Comparison of ENCODE assay signal across 10 cellular contexts in genomic region chr11:57288771-57289579, GRCh38. TPM values are rescaled to one million over a fixed set of nuclear protein-coding genes. Genes with fewer than 3 reads are reported as not detected.
DNase-seq lines count a peak whose midpoint lies in the region; ATAC-seq and TF ChIP-seq lines count a peak whose summit lies in the region.
"Had no signal": no experiment of that assay in that cellular context is flagged by ENCODE, and none has a peak within 500 bp of the region (broad histone marks: within the 10 kb centered on the region; RNA-seq: fewer than 3 reads in every experiment).

No MANE protein-coding gene starts in this region.

- H3K4me1 Mint-ChIP-seq in activated naive CD4-positive, alpha-beta T cell treated with anti-CD3 and anti-CD28 coated beads for 36 hours (ENCODE audit: low read depth) = no peaks in the 10 kb centered on the region
- H3K4me1 Mint-ChIP-seq in type B pancreatic cell (ENCODE audit: unreplicated experiment) (peaks cover 32% of the 10 kb centered on the region), CD14-positive monocyte (no peaks in the 10 kb centered on the region)
- no peaks in the 10 kb centered on the region for H3K4me1 Mint-ChIP-seq in naive thymus-derived CD4-positive, alpha-beta T cell

- no peak overlapping the region for H3K4me3 ChIP-seq in naive thymus-derived CD4-positive, alpha-beta T cell (ENCODE audit: low read length)
- no peak overlapping the region for H3K4me3 ChIP-seq in WERI-Rb-1 (ENCODE audit: low read depth, low read length)
- H3K4me3 ChIP-seq: lung had no signal

- no peak overlapping the region for H3K27ac ChIP-seq in naive thymus-derived CD4-positive, alpha-beta T cell (ENCODE audit: low read depth, low read length)
- no peak overlapping the region for H3K27ac ChIP-seq in WERI-Rb-1

- no peak overlapping the region for H3K27ac Mint-ChIP-seq in activated naive CD4-positive, alpha-beta T cell treated with anti-CD3 and anti-CD28 coated beads for 36 hours
- H3K27ac Mint-ChIP-seq in type B pancreatic cell (peak overlapping the region; percentile 70), CD14-positive monocyte (peak overlapping the region in 1 of 7 donors; percentile 13)
- no peak overlapping the region for H3K27ac Mint-ChIP-seq in naive thymus-derived CD4-positive, alpha-beta T cell
- H3K27ac Mint-ChIP-seq: stimulated activated naive CD8-positive, alpha-beta T cell treated with anti-CD3 and anti-CD28 coated beads, Interleukin-15, Interleukin-2, amounts not matched to agents 100 ng/mL and 50 ng/mL, for 24 hours had no signal

- no peaks in the 10 kb centered on the region for H3K9me3 ChIP-seq in naive thymus-derived CD4-positive, alpha-beta T cell (ENCODE audit: control insufficient read depth in 2 of 3, low read length in 3 of 3)
- no peaks in the 10 kb centered on the region for H3K9me3 ChIP-seq in WERI-Rb-1 (ENCODE audit: severe bottlenecking)

- POLR2A ChIA-PET in naive thymus-derived CD4-positive, alpha-beta T cell (lab: Charles Lee) = interaction anchor here (0.7 kb wide), 1 partner anchor 37 kb away, joined by 3 read pairs; no protein-coding TSS in a partner anchor

- intact Hi-C loops in activated naive CD4-positive, alpha-beta T cell treated with anti-CD3 and anti-CD28 coated beads for 36 hours (cut with micrococcal nuclease) = no loop called here
- intact Hi-C loops in naive thymus-derived CD4-positive, alpha-beta T cell (cut with micrococcal nuclease) = no loop called here
- intact Hi-C loops in CD14-positive monocyte (cut with micrococcal nuclease) = no loop called here

- peak; percentile 20 for DNase-seq in activated naive CD4-positive, alpha-beta T cell treated with anti-CD3 and anti-CD28 coated beads for 36 hours
- DNase-seq in activated naive CD4-positive, alpha-beta T cell treated with Interleukin-2 at 50 U/mL for 16 hours = no peak
- DNase-seq in SK-N-DZ (ENCODE audit: low spot score) (peak; percentile 38), iris pigment epithelial cell (ENCODE audit: low read depth) (peak; percentile 91), type B pancreatic cell (ENCODE audit: extremely low spot score, unreplicated experiment) (no peak), CD14-positive monocyte (ENCODE audit: low spot score) (no peak), WERI-Rb-1 (no peak)
- no peak for DNase-seq in naive thymus-derived CD4-positive, alpha-beta T cell

- H3K36me3 Mint-ChIP-seq in activated naive CD4-positive, alpha-beta T cell treated with anti-CD3 and anti-CD28 coated beads for 36 hours (ENCODE audit: low read depth) = no peaks in the 10 kb centered on the region
- H3K36me3 Mint-ChIP-seq in type B pancreatic cell (no peaks in the 10 kb centered on the region), CD14-positive monocyte (no peaks in the 10 kb centered on the region)
- no peaks in the 10 kb centered on the region for H3K36me3 Mint-ChIP-seq in naive thymus-derived CD4-positive, alpha-beta T cell

- peaks cover 4% of the 10 kb centered on the region for H3K27me3 Mint-ChIP-seq in activated naive CD4-positive, alpha-beta T cell treated with anti-CD3 and anti-CD28 coated beads for 36 hours (ENCODE audit: low read depth)
- H3K27me3 Mint-ChIP-seq in type B pancreatic cell (no peaks in the 10 kb centered on the region), CD14-positive monocyte (ENCODE audit: low read depth in 3 of 3) (peaks cover 0 to 27% (median 10%) of the 10 kb centered on the region in 3 donors)
- peaks cover 0 to 22% (median 6%) of the 10 kb centered on the region in 5 donors for H3K27me3 Mint-ChIP-seq in naive thymus-derived CD4-positive, alpha-beta T cell

- no peaks in the 10 kb centered on the region for H3K4me1 ChIP-seq in naive thymus-derived CD4-positive, alpha-beta T cell (ENCODE audit: control insufficient read depth in 2 of 2, insufficient read depth in 2 of 2, low read length in 2 of 2)

- no peaks in the 10 kb centered on the region for H3K9me3 Mint-ChIP-seq in activated naive CD4-positive, alpha-beta T cell treated with anti-CD3 and anti-CD28 coated beads for 36 hours
- H3K9me3 Mint-ChIP-seq in type B pancreatic cell (no peaks in the 10 kb centered on the region), CD14-positive monocyte (peaks cover 0 to 2% (median 0%) of the 10 kb centered on the region in 7 donors)
- H3K9me3 Mint-ChIP-seq in naive thymus-derived CD4-positive, alpha-beta T cell = peaks cover 0 to 1% (median 0%) of the 10 kb centered on the region in 11 donors
- H3K9me3 Mint-ChIP-seq: stimulated activated naive CD8-positive, alpha-beta T cell treated with anti-CD3 and anti-CD28 coated beads, Interleukin-15, Interleukin-2, amounts not matched to agents 100 ng/mL and 50 ng/mL, for 24 hours had no signal

- no peak overlapping the region for H3K4me3 Mint-ChIP-seq in activated naive CD4-positive, alpha-beta T cell treated with anti-CD3 and anti-CD28 coated beads for 36 hours
- H3K4me3 Mint-ChIP-seq in type B pancreatic cell (peak overlapping the region; percentile 57), CD14-positive monocyte (no peak overlapping the region)
- H3K4me3 Mint-ChIP-seq in naive thymus-derived CD4-positive, alpha-beta T cell = no peak overlapping the region
- H3K4me3 Mint-ChIP-seq: stimulated activated naive CD8-positive, alpha-beta T cell treated with anti-CD3 and anti-CD28 coated beads, Interleukin-15, Interleukin-2, amounts not matched to agents 100 ng/mL and 50 ng/mL, for 24 hours had no signal

- CTCF ChIA-PET in activated naive CD4-positive, alpha-beta T cell treated with anti-CD3 and anti-CD28 coated beads for 36 hours (lab: Charles Lee) = interaction anchor here (1.2 kb wide), 1 partner anchor 59 kb away, joined by 3 read pairs; no protein-coding TSS in a partner anchor
- CTCF ChIA-PET in naive thymus-derived CD4-positive, alpha-beta T cell (lab: Charles Lee) = interaction anchor here (0.7 kb wide), 1 partner anchor 211 kb away, joined by 3 read pairs; no protein-coding TSS in a partner anchor

- no peaks in the 10 kb centered on the region for H3K27me3 ChIP-seq in naive thymus-derived CD4-positive, alpha-beta T cell (ENCODE audit: control insufficient read depth in 2 of 2, insufficient read depth in 2 of 2, low read length in 2 of 2)
- H3K27me3 ChIP-seq in WERI-Rb-1 (ENCODE audit: insufficient read depth, low read depth, severe bottlenecking) = no peaks in the 10 kb centered on the region

- no peaks in the 10 kb centered on the region for H3K36me3 ChIP-seq in naive thymus-derived CD4-positive, alpha-beta T cell (ENCODE audit: control insufficient read depth in 2 of 3, insufficient read depth in 3 of 3, low read length in 3 of 3)
- no peaks in the 10 kb centered on the region for H3K36me3 ChIP-seq in WERI-Rb-1

- no peak for ATAC-seq in naive thymus-derived CD4-positive, alpha-beta T cell

- no peak for TF ChIP-seq CTCF in type B pancreatic cell (conservative IDR thresholded peaks at IDR 0.05)
- no peak for TF ChIP-seq CTCF in CD14-positive monocyte (IDR thresholded peaks at IDR 0.05)
- TF ChIP-seq CTCF in WERI-Rb-1 (IDR thresholded peaks at IDR 0.05; ENCODE audit: low read depth, low read length) = no peak

RNA-seq across cellular contexts. Expression of gene TNKS1BP1, which starts 35.8 kb away (rescaled TPM):
- total RNA-seq in activated naive CD4-positive, alpha-beta T cell treated with anti-CD3 and anti-CD28 coated beads for 36 hours = 10 to 100 TPM; 14.1 to 14.7 TPM
- 8.5 and 10.8 TPM in 2 replicates for polyA plus RNA-seq in SK-N-DZ (2014; cell fraction: cytosol; rRNA removed)
- polyA plus RNA-seq in SK-N-DZ (2014; cell fraction: nucleus; rRNA removed) = 17.0 and 19.4 TPM in 2 replicates
- 122 and 166 TPM in 2 replicates for total RNA-seq in type B pancreatic cell (ENCODE audit: low replicate concordance)
- 10 to 100 TPM; 11.2 to 22.0 (median 15.9) TPM for total RNA-seq in naive thymus-derived CD4-positive, alpha-beta T cell
- 1 to 10 TPM; 2.8 to 7.5 TPM for polyA plus RNA-seq in naive thymus-derived CD4-positive, alpha-beta T cell
- under 1 TPM; 0.29 to 0.50 TPM for polyA plus RNA-seq in CD14-positive monocyte

RNA-seq across cellular contexts. Expression of gene SSRP1, which starts 46.7 kb away (rescaled TPM):
- 100 to 1,000 TPM; 304 to 322 TPM for total RNA-seq in activated naive CD4-positive, alpha-beta T cell treated with anti-CD3 and anti-CD28 coated beads for 36 hours
- polyA plus RNA-seq in SK-N-DZ (2014; cell fraction: cytosol; rRNA removed) = 201 and 209 TPM in 2 replicates
- 119 and 137 TPM in 2 replicates for polyA plus RNA-seq in SK-N-DZ (2014; cell fraction: nucleus; rRNA removed)
- total RNA-seq in type B pancreatic cell (ENCODE audit: low replicate concordance) = 108 and 164 TPM in 2 replicates
- total RNA-seq in naive thymus-derived CD4-positive, alpha-beta T cell = 100 to 1,000 TPM in 1 of 5 experiments, 10 to 100 TPM in 4; 46.9 to 146 (median 70.1) TPM
- polyA plus RNA-seq in naive thymus-derived CD4-positive, alpha-beta T cell = 10 to 100 TPM; 34.3 to 48.9 TPM
- polyA plus RNA-seq in CD14-positive monocyte = 10 to 100 TPM in 1 of 2 donors, 1 to 10 TPM in 1; 9.8 to 14.7 TPM

RNA-seq across cellular contexts. Expression of gene P2RX3, which starts 49.2 kb away (rescaled TPM):
- total RNA-seq in activated naive CD4-positive, alpha-beta T cell treated with anti-CD3 and anti-CD28 coated beads for 36 hours = not detected
- polyA plus RNA-seq in SK-N-DZ (2014; cell fraction: cytosol; rRNA removed) = 22.0 and 31.4 TPM in 2 replicates
- 27.6 and 42.7 TPM in 2 replicates for polyA plus RNA-seq in SK-N-DZ (2014; cell fraction: nucleus; rRNA removed)
- 0.52 and 4.0 TPM in 2 replicates for total RNA-seq in type B pancreatic cell (ENCODE audit: low replicate concordance)
- total RNA-seq in naive thymus-derived CD4-positive, alpha-beta T cell = not detected
- not detected for polyA plus RNA-seq in naive thymus-derived CD4-positive, alpha-beta T cell
- polyA plus RNA-seq in CD14-positive monocyte = not detected
- polyA plus RNA-seq: lung had no signal

RNA-seq across cellular contexts. Expression of gene APLNR, which starts 51.9 kb away (rescaled TPM):
- total RNA-seq in activated naive CD4-positive, alpha-beta T cell treated with anti-CD3 and anti-CD28 coated beads for 36 hours = not detected
- not detected in 2 replicates for polyA plus RNA-seq in SK-N-DZ (2014; cell fraction: cytosol; rRNA removed)
- polyA plus RNA-seq in SK-N-DZ (2014; cell fraction: nucleus; rRNA removed) = not detected in 2 replicates
- 0.36 and 2.0 TPM in 2 replicates for total RNA-seq in type B pancreatic cell (ENCODE audit: low replicate concordance)
- total RNA-seq in naive thymus-derived CD4-positive, alpha-beta T cell = not detected
- polyA plus RNA-seq in naive thymus-derived CD4-positive, alpha-beta T cell = not detected
- polyA plus RNA-seq in CD14-positive monocyte = not detected

Comparison
In these comparisons a context has a peak if more than half of its experiments do, and no peak if none do; other contexts are left out.
1. DNase-seq: peak in activated naive CD4-positive, alpha-beta T cell treated with anti-CD3 and anti-CD28 coated beads for 36 hours (single experiment), SK-N-DZ (single experiment) and iris pigment epithelial cell (single experiment); none in activated naive CD4-positive, alpha-beta T cell treated with Interleukin-2 at 50 U/mL for 16 hours (single experiment), type B pancreatic cell (single experiment), naive thymus-derived CD4-positive, alpha-beta T cell (0 of 9), CD14-positive monocyte (single experiment) and WERI-Rb-1 (single experiment).